Comparison of ENCODE assay signal across 25 cellular contexts in the genomic region with DNA sequence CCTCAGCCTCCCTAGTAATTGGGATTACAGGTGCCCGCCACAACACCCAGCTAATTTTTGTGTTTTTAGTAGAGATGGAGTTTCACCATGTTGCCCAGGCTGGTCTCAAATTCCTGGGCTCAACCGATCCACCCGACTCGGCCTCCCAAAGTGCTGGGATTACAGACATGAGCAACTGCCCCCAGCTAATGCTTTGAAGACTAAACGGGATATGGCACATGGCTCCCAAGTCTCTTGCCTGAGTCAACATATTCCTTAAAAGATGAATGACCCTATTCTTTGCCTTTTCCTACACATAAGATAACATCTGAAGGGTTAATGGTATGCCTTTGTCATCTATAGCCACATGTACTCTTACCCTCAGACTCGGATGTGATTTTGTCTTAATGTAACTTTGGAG.
"Had no signal": no experiment of that assay in that cellular context is flagged by ENCODE, and none has a peak within 500 bp of the region (broad histone marks: within the 10 kb centered on the region; RNA-seq: fewer than 3 reads in every experiment).

No MANE protein-coding gene starts in this region.

- H3K27ac ChIP-seq: left ventricle myocardium inferior, ovary, right atrium auricular region, skin epidermis, stomach, testis, thyroid gland, transverse colon, upper lobe of left lung, vagina had no signal

- H3K9me3 ChIP-seq: left ventricle myocardium inferior, mucosa of descending colon, ovary, right atrium auricular region, stomach, testis, thyroid gland, transverse colon, upper lobe of left lung, vagina had no signal

- H3K4me1 Mint-ChIP-seq: stimulated activated naive B cell treated with anti-CD40 and anti-IgM and Interleukin-4, amounts not matched to agents 10 μg/mL and 1 μg/mL and 100 μg/mL, for 72 hours had no signal

- H3K4me3 ChIP-seq: left ventricle myocardium inferior, lung, mucosa of descending colon, ovary, right atrium auricular region, skin epidermis, stomach, testis, thyroid gland, transverse colon, upper lobe of left lung, vagina had no signal

- H3K27me3 Mint-ChIP-seq: progenitor cell of endocrine pancreas had no signal

- H3K36me3 Mint-ChIP-seq: natural killer cell treated with Interleukin-12 subunit alpha and Interleukin-12 subunit beta and Interleukin-15 and Interleukin-18, amount 100 ng/mL, for 72 hours; stimulated activated naive B cell treated with anti-CD40 and anti-IgM and Interleukin-4, amounts not matched to agents 10 μg/mL and 1 μg/mL and 100 μg/mL, for 72 hours had no signal

- H3K27ac Mint-ChIP-seq: progenitor cell of endocrine pancreas; stimulated activated naive B cell treated with anti-CD40 and anti-IgM and Interleukin-4, amounts not matched to agents 10 μg/mL and 1 μg/mL and 100 μg/mL, for 72 hours had no signal

- H3K27me3 ChIP-seq: ovary, right atrium auricular region, stomach, testis, thyroid gland, transverse colon, upper lobe of left lung, vagina had no signal

- H3K36me3 ChIP-seq: left ventricle myocardium inferior, ovary, right atrium auricular region, stomach, thyroid gland, transverse colon, upper lobe of left lung, vagina had no signal

- ATAC-seq: mucosa of descending colon; naive thymus-derived CD4-positive, alpha-beta T cell; natural killer cell treated with Interleukin-12 subunit alpha and Interleukin-12 subunit beta and Interleukin-15 and Interleukin-18, amount 100 ng/mL, for 72 hours; sciatic nerve; stimulated activated naive B cell treated with anti-CD40 and anti-IgM and Interleukin-4, amounts not matched to agents 10 μg/mL and 1 μg/mL and 100 μg/mL, for 72 hours; stimulated activated naive CD8-positive, alpha-beta T cell treated with anti-CD3 and anti-CD28 coated beads, Interleukin-15, Interleukin-2, amounts not matched to agents 100 U/mL and 50 U/mL, for 24 hours had no signal

- H3K9me3 Mint-ChIP-seq: stimulated activated naive B cell treated with anti-CD40 and anti-IgM and Interleukin-4, amounts not matched to agents 10 μg/mL and 1 μg/mL and 100 μg/mL, for 72 hours had no signal

- H3K4me3 Mint-ChIP-seq: naive thymus-derived CD4-positive, alpha-beta T cell; natural killer cell treated with Interleukin-12 subunit alpha and Interleukin-12 subunit beta and Interleukin-15 and Interleukin-18, amount 100 ng/mL, for 72 hours; stimulated activated naive B cell treated with anti-CD40 and anti-IgM and Interleukin-4, amounts not matched to agents 10 μg/mL and 1 μg/mL and 100 μg/mL, for 72 hours had no signal

- DNase-seq: islet precursor cell; left ventricle myocardium inferior; mesendoderm; midbrain; mucosa of descending colon; naive thymus-derived CD4-positive, alpha-beta T cell; ovary; stimulated activated CD4-positive, alpha-beta T cell treated with anti-CD3 and anti-CD28 coated beads, Interleukin-12 subunit alpha, Interleukin-12 subunit beta, amount 100 ng/mL, for 4 hours; stimulated activated CD4-positive, alpha-beta T cell treated with anti-CD3 and anti-CD28 coated beads, Interleukin-15, amount 100 ng/mL, for 24 hours; stimulated activated CD4-positive, alpha-beta T cell treated with anti-CD3 and anti-CD28 coated beads, Interleukin-2, amount 100 ng/mL, for 24 hours; stimulated activated CD4-positive, alpha-beta T cell treated with anti-CD3 and anti-CD28 coated beads, Interleukin-4, amount 100 ng/mL, for 1 hour; stimulated activated naive B cell treated with anti-CD40 and anti-IgM and Interleukin-4, amounts not matched to agents 10 μg/mL and 1 μg/mL and 100 μg/mL, for 72 hours; stimulated activated naive CD8-positive, alpha-beta T cell treated with anti-CD3 and anti-CD28 coated beads, Interleukin-15, Interleukin-2, amounts not matched to agents 100 U/mL and 50 U/mL, for 24 hours; stomach; testis; thyroid gland; transverse colon; upper lobe of left lung had no signal

- H3K4me1 ChIP-seq: left ventricle myocardium inferior, right atrium auricular region, stomach, testis, thyroid gland, transverse colon, upper lobe of left lung, vagina had no signal
